In the genomic region with DNA sequence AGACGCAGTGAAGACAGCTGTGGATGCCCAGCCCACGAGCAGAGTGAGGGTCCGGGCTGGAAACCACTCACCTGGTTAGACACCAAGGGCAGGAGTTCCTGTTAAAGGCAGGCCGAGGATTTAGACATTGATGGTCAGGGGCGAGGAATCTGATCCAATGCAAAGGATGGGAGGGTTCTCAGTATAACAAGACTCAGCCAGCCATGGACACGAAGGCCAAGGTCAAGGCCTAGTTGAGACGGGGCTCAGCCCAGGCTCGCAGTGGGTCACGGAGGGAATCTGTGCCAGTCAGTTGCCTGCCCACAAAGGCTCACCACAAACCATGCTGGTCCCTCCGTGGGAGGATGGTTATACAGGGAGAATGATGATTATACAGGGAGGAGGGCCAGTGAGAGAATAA, we compare ENCODE assay signal across 18 cellular contexts.
"Had no signal": no experiment of that assay in that cellular context is flagged by ENCODE, and none has a peak within 500 bp of the region (broad histone marks: within the 10 kb centered on the region; RNA-seq: fewer than 3 reads in every experiment).

No MANE protein-coding gene starts in this region.

- H3K36me3 ChIP-seq: left ventricle myocardium inferior, spleen, thoracic aorta, transverse colon had no signal

- H3K9me3 ChIP-seq: left ventricle myocardium inferior, thoracic aorta, transverse colon had no signal

- ATAC-seq: foreskin keratinocyte; right cardiac atrium; stimulated activated memory B cell treated with anti-CD40 and anti-IgM and Interleukin-4, amounts not matched to agents 10 μg/mL and 1 μg/mL and 100 μg/mL, for 72 hours; stimulated activated naive CD8-positive, alpha-beta T cell treated with anti-CD3 and anti-CD28 coated beads, Interleukin-15, amount 100 ng/mL, for 72 hours had no signal

- H3K27me3 ChIP-seq: foreskin keratinocyte, transverse colon had no signal

- H3K4me1 ChIP-seq: foreskin keratinocyte, transverse colon had no signal

- DNase-seq: endodermal cell; erythroblast; foreskin keratinocyte; immature natural killer cell; left ventricle myocardium inferior; mesenchymal stem cell; naive B cell; right cardiac atrium; spleen; stimulated activated CD4-positive, alpha-beta T cell treated with anti-CD3 and anti-CD28 coated beads, Interleukin-15, amount 100 ng/mL, for 24 hours; stimulated activated CD4-positive, alpha-beta T cell treated with anti-CD3 and anti-CD28 coated beads, Interleukin-1b, Interleukin-23, amount 100 ng/mL, for 48 hours; stimulated activated CD4-positive, alpha-beta T cell treated with anti-CD3 and anti-CD28 coated beads, Interleukin-4, amount 100 ng/mL, for 24 hours; stimulated activated naive CD8-positive, alpha-beta T cell treated with anti-CD3 and anti-CD28 coated beads, Interleukin-15, amount 100 ng/mL, for 72 hours; transverse colon had no signal

- H3K27ac ChIP-seq: coronary artery, foreskin keratinocyte, left ventricle myocardium inferior, spleen, thoracic aorta, transverse colon had no signal

- H3K4me3 ChIP-seq: coronary artery, left ventricle myocardium inferior, lung, spleen, thoracic aorta, transverse colon had no signal
